Comparison of ENCODE assay signal across 25 cellular contexts in the genomic region with DNA sequence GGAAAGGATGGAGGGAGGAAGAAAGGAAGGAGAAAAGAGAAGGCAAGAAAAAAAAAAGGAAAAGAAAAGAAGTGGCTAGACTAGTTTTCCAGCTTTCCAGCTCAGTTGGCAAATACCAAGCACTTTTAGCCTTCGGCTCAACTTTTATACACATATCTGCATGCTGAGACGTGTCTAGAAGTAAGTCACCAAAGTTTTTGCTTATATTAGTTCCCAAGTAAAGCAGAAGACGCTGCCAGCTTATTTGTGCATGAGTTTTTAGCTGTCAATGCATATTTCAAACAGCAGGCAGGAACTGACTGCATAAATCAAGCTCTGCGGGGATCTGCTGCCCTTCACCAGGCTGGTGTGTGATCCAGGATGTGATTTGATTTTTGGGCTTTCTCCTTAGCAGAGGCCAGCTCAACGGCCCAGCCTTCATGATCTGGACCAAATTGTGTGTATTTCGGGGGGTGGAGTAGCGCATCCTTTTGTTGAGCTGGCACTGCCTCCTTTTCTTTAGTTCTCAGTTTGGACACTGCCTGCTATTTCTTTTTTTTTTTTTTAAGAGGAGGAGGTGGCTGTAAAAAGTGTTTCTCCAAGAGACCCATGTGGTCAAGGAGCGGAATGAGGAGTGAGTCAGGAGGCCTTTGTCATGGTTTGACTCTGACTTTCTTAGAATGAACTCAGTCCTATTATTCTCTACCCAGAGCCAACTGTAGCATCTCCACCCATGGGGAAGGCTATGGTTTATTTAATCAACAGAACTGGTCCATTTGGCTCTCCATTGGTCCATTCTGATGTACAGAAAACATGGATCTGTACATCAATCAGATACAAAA.
A peak's percentile ranks its signal among the peaks of the same experiment; 100 is the strongest.
DNase-seq lines count a peak whose midpoint lies in the region; FAIRE-seq and TF ChIP-seq lines count a peak whose summit lies in the region.
"Had no signal": no experiment of that assay in that cellular context is flagged by ENCODE, and none has a peak within 500 bp of the region (broad histone marks: within the 10 kb centered on the region; RNA-seq: fewer than 3 reads in every experiment).

No MANE protein-coding gene starts in this region.

- no peaks in the 10 kb centered on the region for H3K36me3 Mint-ChIP-seq in astrocyte (ENCODE audit: low read depth, unreplicated experiment)
- H3K36me3 Mint-ChIP-seq: activated naive CD4-positive, alpha-beta T cell treated with anti-CD3 and anti-CD28 coated beads, Interleukin-2, amount 50 U/mL, for 24 hours had no signal

- H3K27ac ChIP-seq in astrocyte (ENCODE audit: low read depth, low read length): no peak overlapping the region
- no peak overlapping the region for H3K27ac ChIP-seq in brain microvascular endothelial cell
- H3K27ac ChIP-seq: heart right ventricle, stomach had no signal

- no peaks in the 10 kb centered on the region for H3K79me2 ChIP-seq in astrocyte (ENCODE audit: insufficient read depth, low read length)

- in situ Hi-C loops in brain microvascular endothelial cell (cut with HindIII; ENCODE audit: low pct_ligation_motif_present, low sequenced_read_pairs): no loop called here

- H3K4me1 Mint-ChIP-seq in astrocyte (ENCODE audit: low read depth, unreplicated experiment): no peaks in the 10 kb centered on the region
- H3K4me1 Mint-ChIP-seq: activated naive CD4-positive, alpha-beta T cell treated with anti-CD3 and anti-CD28 coated beads, Interleukin-2, amount 50 U/mL, for 24 hours had no signal

- TF ChIP-seq CTCF in astrocyte (IDR thresholded peaks at IDR 0.05; ENCODE audit: insufficient read depth, low read depth, low read length) (no peak), brain microvascular endothelial cell (IDR thresholded peaks at IDR 0.05; ENCODE audit: low read depth, low read length, missing control alignments) (no peak)

- no peaks in the 10 kb centered on the region for H3K27me3 ChIP-seq in astrocyte (ENCODE audit: insufficient read depth, low read length)
- no peaks in the 10 kb centered on the region for H3K27me3 ChIP-seq in brain microvascular endothelial cell (replicated peaks)

- H3K27me3 Mint-ChIP-seq in astrocyte (ENCODE audit: low read depth, unreplicated experiment): peaks cover 3% of the 10 kb centered on the region

- H3K27ac Mint-ChIP-seq in astrocyte (ENCODE audit: unreplicated experiment): no peak overlapping the region
- H3K27ac Mint-ChIP-seq: activated CD8-positive, alpha-beta T cell treated with anti-CD3 and anti-CD28 coated beads, Interleukin-2, amount 10 ng/mL, durations not matched to agents 7 days and 5 days; activated naive CD4-positive, alpha-beta T cell treated with anti-CD3 and anti-CD28 coated beads, Interleukin-2, amount 50 U/mL, for 24 hours had no signal

- H3K36me3 ChIP-seq in astrocyte (ENCODE audit: insufficient read depth, low read length) (no peaks in the 10 kb centered on the region), brain microvascular endothelial cell (replicated peaks) (no peaks in the 10 kb centered on the region)
- H3K36me3 ChIP-seq: heart right ventricle, stomach had no signal

- no peak overlapping the region for H3K9ac ChIP-seq in astrocyte (ENCODE audit: low read length)
- H3K9ac ChIP-seq: SK-N-SH had no signal

- no peak overlapping the region for H3K4me3 Mint-ChIP-seq in astrocyte (ENCODE audit: unreplicated experiment)
- H3K4me3 Mint-ChIP-seq: activated CD8-positive, alpha-beta T cell treated with anti-CD3 and anti-CD28 coated beads, Interleukin-2, amount 10 ng/mL, durations not matched to agents 7 days and 5 days; activated naive CD4-positive, alpha-beta T cell treated with anti-CD3 and anti-CD28 coated beads, Interleukin-2, amount 50 U/mL, for 24 hours; activated T-cell treated with anti-CD3 and anti-CD28 coated beads, Interleukin-2, amount 50 U/mL, for 4 hours had no signal

- H3K4me3 ChIP-seq in astrocyte (ENCODE audit: insufficient read depth, low read depth, low read length) (no peak overlapping the region), brain microvascular endothelial cell (ENCODE audit: low read depth, low read length) (no peak overlapping the region)
- H3K4me3 ChIP-seq: heart right ventricle, stomach had no signal

- H4K20me1 ChIP-seq in astrocyte (ENCODE audit: insufficient read depth, low read length): no peaks in the 10 kb centered on the region

- H2AFZ ChIP-seq in astrocyte (ENCODE audit: low read depth, low read length): no peak overlapping the region

- no peaks in the 10 kb centered on the region for H3K4me1 ChIP-seq in astrocyte (ENCODE audit: insufficient read depth, low read length)
- H3K4me1 ChIP-seq: Caco-2, heart right ventricle, stomach had no signal

- H3K4me2 ChIP-seq in astrocyte (ENCODE audit: low read length): no peak overlapping the region
- H3K4me2 ChIP-seq: SK-N-SH had no signal

- H3K9me3 Mint-ChIP-seq in astrocyte (ENCODE audit: unreplicated experiment): no peaks in the 10 kb centered on the region

- no peak for FAIRE-seq in astrocyte (lab: Jason Lieb, UNC)
- FAIRE-seq: GM18507, HTR-8/SVneo, RCC 7860, urothelium cell line had no signal

- H3K9me3 ChIP-seq in astrocyte (ENCODE audit: insufficient read depth, low read depth, low read length): no peaks in the 10 kb centered on the region
- H3K9me3 ChIP-seq: Caco-2, heart right ventricle, SK-N-SH had no signal

- DNase-seq in HPDE6-E6E7 (ENCODE audit: extremely low spot score) (peak; percentile 8), astrocyte (ENCODE audit: low read depth) (peak; percentile 18), fibroblast of peridontal ligament (ENCODE audit: extremely low read depth) (peak; percentile 26), stromal cell of bone marrow (ENCODE audit: low read depth) (peak; percentile 53), OCI-M1 (lab: John Stamatoyannopoulos, UW) (no peak), brain microvascular endothelial cell (no peak), NCI-H2196 treated with DMSO at 0.1 percent for 48 hours (lab: John Stamatoyannopoulos, UW; ENCODE audit: unreplicated experiment) (no peak), HK-2 (ENCODE audit: unreplicated experiment) (no peak)
- DNase-seq: activated CD8-positive, alpha-beta T cell treated with anti-CD3 and anti-CD28 coated beads, Interleukin-2, amount 10 ng/mL, durations not matched to agents 7 days and 5 days; activated T-cell treated with anti-CD3 and anti-CD28 coated beads, Interleukin-2, amount 50 U/mL, for 4 hours; aorta; Caco-2; effector CD8-positive, alpha-beta T cell; GOT3; heart right ventricle; NCI-H1105; NCI-H2029 treated with DMSO at 0.1 percent for 48 hours; SK-N-SH; stimulated activated CD4-positive, alpha-beta T cell treated with anti-CD3 and anti-CD28 coated beads, Interleukin-4, amount 100 ng/mL, for 4 hours; stomach had no signal

Comparison
In these comparisons a context has a peak if more than half of its experiments do, and no peak if none do; other contexts are left out.
1. DNase-seq: peak in HPDE6-E6E7 (single experiment), astrocyte (single experiment), fibroblast of peridontal ligament (single experiment) and stromal cell of bone marrow (single experiment); none in OCI-M1 (single experiment), brain microvascular endothelial cell (single experiment), NCI-H2196 treated with DMSO at 0.1 percent for 48 hours (single experiment) and HK-2 (single experiment).